21 cellular contexts compared by ENCODE assay signal in the genomic region with DNA sequence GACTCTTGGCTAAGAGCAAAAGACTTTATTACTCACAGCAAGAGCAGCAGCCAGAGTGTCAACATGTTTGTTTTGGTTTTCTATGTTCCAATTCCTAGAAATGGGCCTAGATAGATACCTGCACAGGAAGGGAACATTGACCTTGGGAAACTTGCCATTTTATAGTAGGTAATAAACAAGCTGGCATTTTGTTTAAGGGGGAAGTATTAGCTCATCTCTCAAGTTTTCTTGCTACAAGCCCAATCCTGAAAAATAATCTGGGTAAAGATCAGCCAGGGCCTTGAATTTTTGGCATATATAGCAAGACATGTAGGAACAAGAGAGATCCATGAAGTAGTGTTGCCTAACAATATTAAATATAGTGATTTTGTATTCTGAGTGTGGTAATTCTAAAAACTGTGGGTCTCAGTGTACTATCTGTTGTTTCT. TPM values are rescaled to one million over a fixed set of nuclear protein-coding genes. Genes with fewer than 3 reads are reported as not detected.
DNase-seq lines count a peak whose midpoint lies in the region; TF ChIP-seq lines count a peak whose summit lies in the region.
"Had no signal": no experiment of that assay in that cellular context is flagged by ENCODE, and none has a peak within 500 bp of the region (broad histone marks: within the 10 kb centered on the region; RNA-seq: fewer than 3 reads in every experiment).

No MANE protein-coding gene starts in this region.

- no peak overlapping the region for H2AK5ac ChIP-seq in mesenchymal stem cell (ENCODE audit: low read length, severe bottlenecking)

- no peak overlapping the region for H2BK120ac ChIP-seq in mesenchymal stem cell (ENCODE audit: low read depth, low read length)

- H2BK12ac ChIP-seq in mesenchymal stem cell (ENCODE audit: low read length in 2 of 2), result no peak overlapping the region

- H2BK15ac ChIP-seq in mesenchymal stem cell (ENCODE audit: low read depth, poor library complexity, severe bottlenecking), result no peak overlapping the region

- no peak overlapping the region for H3K4ac ChIP-seq in mesenchymal stem cell (ENCODE audit: low read depth in 1 of 2, low read length in 2 of 2)

- H4K91ac ChIP-seq in mesenchymal stem cell (ENCODE audit: low read length), result no peak overlapping the region

- no peak overlapping the region for H3K4me2 ChIP-seq in mesenchymal stem cell (ENCODE audit: low read length, poor library complexity, severe bottlenecking)
- H3K4me2 ChIP-seq: BLaER1, PC-9 had no signal

- H3K27ac ChIP-seq in liver (ENCODE audit: low read depth in 1 of 2, low read length in 2 of 2), result no peak overlapping the region
- no peak overlapping the region for H3K27ac ChIP-seq in mesenchymal stem cell (ENCODE audit: low read length, poor library complexity, severe bottlenecking)
- H3K27ac ChIP-seq: BLaER1, GM23248, PC-9, RWPE1 had no signal

- no peak overlapping the region for H2AFZ ChIP-seq in mesenchymal stem cell (ENCODE audit: low read depth, low read length)
- H2AFZ ChIP-seq: GM23248, PC-9 had no signal

- no peak overlapping the region for H3K23ac ChIP-seq in mesenchymal stem cell (ENCODE audit: low read length in 2 of 2)

- H3K9ac ChIP-seq in liver (ENCODE audit: low read depth in 1 of 2, low read length in 2 of 2) (no peak overlapping the region), mesenchymal stem cell (ENCODE audit: low read length) (no peak overlapping the region)
- H3K9ac ChIP-seq: BLaER1, GM23248 had no signal

- H3K9me3 ChIP-seq in liver (ENCODE audit: control insufficient read depth in 4 of 4, low read length in 3 of 4) (peaks cover 0 to 3% (median 0%) of the 10 kb centered on the region in 4 donors), mesenchymal stem cell (ENCODE audit: control insufficient read depth, low read length) (no peaks in the 10 kb centered on the region)

- H3K4me1 ChIP-seq in liver (ENCODE audit: control insufficient read depth in 4 of 4, insufficient read depth in 4 of 4, low read length in 3 of 4), result no peaks in the 10 kb centered on the region
- H3K4me1 ChIP-seq in mesenchymal stem cell (ENCODE audit: control insufficient read depth, insufficient read depth, low read depth, low read length), result no peaks in the 10 kb centered on the region
- H3K4me1 ChIP-seq: BLaER1, HAP-1 had no signal

- DNase-seq in LNCaP clone FGC (ENCODE audit: low read depth) (peak; percentile 41), dermis blood vessel endothelial cell (peak; percentile 7), fibroblast of villous mesenchyme (ENCODE audit: low read depth) (peak; percentile 43), activated T-cell treated with anti-CD3 and anti-CD28 coated beads for 4 hours (no peak), NOMO-1 (lab: John Stamatoyannopoulos, UW; ENCODE audit: unreplicated experiment in 2 of 2) (no peak), mesenchymal stem cell (no peak)
- DNase-seq: Calu3; CD8-positive, alpha-beta T cell; EL; GM23248; KG1; NCI-H1417; NCI-H187 treated with DMSO at 0.1 percent for 48 hours; NCI-H2227 treated with DMSO at 0.1 percent for 48 hours; NCI-H524 treated with DMSO at 0.1 percent for 48 hours; PC-9 had no signal

- no peak for TF ChIP-seq RAD21 in liver (IDR thresholded peaks at IDR 0.05)

- peaks cover 1% of the 10 kb centered on the region for H3K79me1 ChIP-seq in mesenchymal stem cell (replicated peaks; ENCODE audit: low read length, poor library complexity, severe bottlenecking)

- H3K27me3 ChIP-seq in liver (ENCODE audit: control insufficient read depth in 4 of 4, insufficient read depth in 4 of 4, low read length in 3 of 4), result no peaks in the 10 kb centered on the region
- H3K27me3 ChIP-seq in mesenchymal stem cell (ENCODE audit: control insufficient read depth in 1 of 2, insufficient read depth in 1 of 2, low read length in 2 of 2), result no peaks in the 10 kb centered on the region
- H3K27me3 ChIP-seq: BLaER1 had no signal

- H4K8ac ChIP-seq in mesenchymal stem cell (ENCODE audit: low read length), result no peak overlapping the region

- H3K14ac ChIP-seq in mesenchymal stem cell (ENCODE audit: low read length in 2 of 2), result no peak overlapping the region

- H3K4me3 ChIP-seq in LNCaP clone FGC (ENCODE audit: low read depth, low read length) (no peak overlapping the region), fibroblast of villous mesenchyme (ENCODE audit: low read depth, low read length) (no peak overlapping the region), liver (ENCODE audit: low read depth in 1 of 3, low read length in 3 of 3) (no peak overlapping the region), mesenchymal stem cell (ENCODE audit: insufficient read depth in 1 of 2, low read depth in 1 of 2, low read length in 2 of 2) (no peak overlapping the region)
- H3K4me3 ChIP-seq: BLaER1, GM12878, GM23248, HAP-1, PC-9 had no signal

- H3K36me3 ChIP-seq in liver (ENCODE audit: control insufficient read depth in 4 of 4, insufficient read depth in 3 of 4, low read depth in 1 of 4, low read length in 3 of 4) (no peaks in the 10 kb centered on the region), mesenchymal stem cell (ENCODE audit: control insufficient read depth in 1 of 2, insufficient read depth in 2 of 2, low read depth in 1 of 2, low read length in 2 of 2) (peaks cover 0 to 2% of the 10 kb centered on the region in 2 experiments)
- H3K36me3 ChIP-seq: BLaER1, HAP-1 had no signal

- no peak for TF ChIP-seq CTCF in LNCaP clone FGC (IDR thresholded peaks at IDR 0.05; ENCODE audit: control insufficient read depth, extremely low read depth, insufficient read depth)
- no peak for TF ChIP-seq CTCF in fibroblast of villous mesenchyme (IDR thresholded peaks at IDR 0.05; ENCODE audit: insufficient read depth, low read depth, low read length)
- no peak for TF ChIP-seq CTCF in liver (IDR thresholded peaks at IDR 0.05; ENCODE audit: low read depth, low read length, missing input control)

- H3K18ac ChIP-seq in mesenchymal stem cell (ENCODE audit: low read depth in 1 of 2, low read length in 2 of 2), result no peak overlapping the region

- no peak overlapping the region for H2BK5ac ChIP-seq in mesenchymal stem cell (ENCODE audit: low read depth, low read length, poor library complexity, severe bottlenecking)

TF ChIP-seq in liver, 16 proteins besides CTCF, POLR2A, EP300 and RAD21:
- peak in 1 of 2 donors; percentile 51 for TF ChIP-seq RXRA (IDR thresholded peaks at IDR 0.05)
- TF ChIP-seq, protein P1, sequence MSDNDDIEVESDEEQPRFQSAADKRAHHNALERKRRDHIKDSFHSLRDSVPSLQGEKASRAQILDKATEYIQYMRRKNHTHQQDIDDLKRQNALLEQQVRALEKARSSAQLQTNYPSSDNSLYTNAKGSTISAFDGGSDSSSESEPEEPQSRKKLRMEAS (IDR thresholded peaks at IDR 0.05), result no peak
- TF ChIP-seq SP1 (IDR thresholded peaks at IDR 0.05), result peak; percentile 42
- TF ChIP-seq JUND (IDR thresholded peaks at IDR 0.05), result peak; percentile 15 to 32
- TF ChIP-seq HNF4A (conservative IDR thresholded peaks at IDR 0.05), result peak; percentile 41 to 44
TF ChIP-seq in liver: peak in this region for 4.

RNA-seq across cellular contexts. Expression of a gene that starts 51.4 kb away (rescaled TPM):
- 28.8 and 29.3 TPM in 2 replicates for total RNA-seq in dermis blood vessel endothelial cell
- 33.2 and 44.1 TPM in 2 replicates for total RNA-seq in fibroblast of villous mesenchyme
- 10 to 100 TPM; 12.3 to 15.3 TPM for total RNA-seq in liver
- polyA plus RNA-seq in liver, result 1 to 10 TPM; 3.9 to 5.6 TPM
- polyA plus RNA-seq in mesenchymal stem cell (2013, experiment 1 of 2), result 47.5 TPM
- 47.1 TPM for polyA plus RNA-seq in mesenchymal stem cell (2013, experiment 2 of 2)

Comparison
In these comparisons a context has a peak if more than half of its experiments do, and no peak if none do; other contexts are left out.
1. DNase-seq: peak in LNCaP clone FGC (single experiment), dermis blood vessel endothelial cell (single experiment) and fibroblast of villous mesenchyme (single experiment); none in activated T-cell treated with anti-CD3 and anti-CD28 coated beads for 4 hours (single experiment), NOMO-1 (0 of 2) and mesenchymal stem cell (single experiment).